Comparison of ENCODE assay signal across 27 cellular contexts in genomic region chr3:86562095-86562494, GRCh38.
A peak's percentile ranks its signal among the peaks of the same experiment; 100 is the strongest.
DNase-seq lines count a peak whose midpoint lies in the region; ATAC-seq, FAIRE-seq and TF ChIP-seq lines count a peak whose summit lies in the region.
"Had no signal": no experiment of that assay in that cellular context is flagged by ENCODE, and none has a peak within 500 bp of the region (broad histone marks: within the 10 kb centered on the region; RNA-seq: fewer than 3 reads in every experiment).

No MANE protein-coding gene starts in this region.

- no peak overlapping the region for H3T11ph ChIP-seq in H9 (ENCODE audit: low read length)

- H3F3A ChIP-seq in GM23338 (replicated peaks; ENCODE audit: low read depth): no peaks in the 10 kb centered on the region

- no peak overlapping the region for H2BK12ac ChIP-seq in H9 (ENCODE audit: insufficient read length, low read depth, low read length)
- no peak overlapping the region for H2BK12ac ChIP-seq in H1 (ENCODE audit: low read depth, low read length)

- no peaks in the 10 kb centered on the region for H3K79me2 ChIP-seq in GM23338 (replicated peaks; ENCODE audit: insufficient read depth)
- no peaks in the 10 kb centered on the region for H3K79me2 ChIP-seq in H9 (ENCODE audit: insufficient read depth, low read length)
- H3K79me2 ChIP-seq in H1 (ENCODE audit: control insufficient read depth in 1 of 2, insufficient read depth in 2 of 2, low read length in 2 of 2): no peaks in the 10 kb centered on the region

- H3K9ac ChIP-seq in H9 (ENCODE audit: extremely low read depth, insufficient read length, low read length): no peak overlapping the region
- no peak overlapping the region for H3K9ac ChIP-seq in H1 (replicated peaks in 1 of 4; ENCODE audit: extremely low read depth in 1 of 4, low read depth in 3 of 4, low read length in 3 of 4)
- no peak overlapping the region for H3K9ac ChIP-seq in iPS-20b (ENCODE audit: low read depth, low read length)
- H3K9ac ChIP-seq: SK-N-SH had no signal

- no peaks in the 10 kb centered on the region for H3K79me1 ChIP-seq in H9 (ENCODE audit: insufficient read depth, low read depth, low read length, poor library complexity, severe bottlenecking)
- no peaks in the 10 kb centered on the region for H3K79me1 ChIP-seq in H1 (ENCODE audit: low read depth, low read length)

- no peak overlapping the region for H2BK120ac ChIP-seq in H9 (ENCODE audit: low read depth, low read length, poor library complexity, severe bottlenecking)
- no peak overlapping the region for H2BK120ac ChIP-seq in H1 (replicated peaks; ENCODE audit: low read depth, low read length)

- WGBS in H9 (ENCODE audit: extremely low coverage, insufficient read length, low lambda C conversion rate): no CpG with 5 or more reads among the region's 1 CpG
- 12% methylated on average over 1 of the region's 1 CpG; no CpG with 5 or more reads in 1 of the 2 experiments for WGBS in H1 (ENCODE audit: extremely low coverage in 1 of 2, insufficient coverage in 1 of 2, insufficient read length in 1 of 2, insufficient replicate concordance in 2 of 2, low coverage in 1 of 2, low lambda C conversion rate in 2 of 2, missing lambda C conversion rate in 1 of 2), 2 experiments

- H4K20me1 ChIP-seq in GM23338 (replicated peaks; ENCODE audit: insufficient read depth) (no peaks in the 10 kb centered on the region), H9 (ENCODE audit: control insufficient read depth, insufficient read depth, insufficient read length) (no peaks in the 10 kb centered on the region), H1 (replicated peaks in 1 of 2; ENCODE audit: control insufficient read depth in 1 of 2, insufficient read depth in 2 of 2, low read length in 2 of 2) (no peaks in the 10 kb centered on the region)

- H3K27me3 ChIP-seq in GM23338 (ENCODE audit: insufficient read depth): no peaks in the 10 kb centered on the region
- no peaks in the 10 kb centered on the region for H3K27me3 ChIP-seq in H9 (ENCODE audit: insufficient read depth, low read length)
- no peaks in the 10 kb centered on the region for H3K27me3 ChIP-seq in H1 (replicated peaks in 1 of 4; ENCODE audit: control insufficient read depth in 3 of 4, extremely low read depth in 1 of 4, insufficient read depth in 3 of 4, low read length in 3 of 4)
- H3K27me3 ChIP-seq in iPS-20b (ENCODE audit: insufficient read depth, low read length): no peaks in the 10 kb centered on the region
- no peaks in the 10 kb centered on the region for H3K27me3 ChIP-seq in ascending aorta

- no peak for FAIRE-seq in H1 (lab: Jason Lieb, UNC)
- FAIRE-seq: GM12892, GM19239, K562 had no signal

- no peak overlapping the region for H3K18ac ChIP-seq in H9 (ENCODE audit: insufficient read length, low read depth, low read length)
- no peak overlapping the region; the same call in 1 of the 2 replicates for H3K18ac ChIP-seq in H1 (ENCODE audit: extremely low read depth, low read length)

- CTCF ChIA-PET in H1 (lab: Charles Lee; ENCODE audit: partially characterized antibody): interaction anchor here (0.5 to 2.2 kb wide), 16 partner anchors 16 to 1767 kb away, joined by 3 to 8 read pairs (median 4); no protein-coding TSS in a partner anchor

- no peaks in the 10 kb centered on the region for H3K9me2 ChIP-seq in GM23338 (ENCODE audit: insufficient read depth)
- H3K9me2 ChIP-seq: SK-N-SH had no signal

- H4K8ac ChIP-seq in H9 (replicated peaks; ENCODE audit: insufficient read length, low read depth, low read length) (no peak overlapping the region), H1 (ENCODE audit: extremely low read depth, insufficient read depth, low read length) (no peak overlapping the region)

- TF ChIP-seq POLR2A in H1 (IDR thresholded peaks at IDR 0.05; ENCODE audit: control extremely low read depth in 1 of 2, low read depth in 2 of 2, low read length in 2 of 2): no peak

- H3K23ac ChIP-seq in H9 (ENCODE audit: insufficient read length, low read depth, low read length) (no peak overlapping the region), H1 (ENCODE audit: insufficient read length) (no peak overlapping the region)

- ATAC-seq in GM23338: peak; percentile 87
- ATAC-seq: CD8-positive, alpha-beta T cell; HCT116; K562; PC-3 had no signal

- H3K36me3 ChIP-seq in GM23338 (ENCODE audit: insufficient read depth): no peaks in the 10 kb centered on the region
- no peaks in the 10 kb centered on the region for H3K36me3 ChIP-seq in H1 (ENCODE audit: control insufficient read depth in 2 of 4, insufficient read depth in 4 of 4, low read length in 3 of 4)
- H3K36me3 ChIP-seq in iPS-20b (ENCODE audit: insufficient read depth, low read depth, low read length): no peaks in the 10 kb centered on the region
- no peaks in the 10 kb centered on the region for H3K36me3 ChIP-seq in ascending aorta

- H3K27ac ChIP-seq in GM23338 (ENCODE audit: low read depth) (0 out of 2 replicates have a peak overlapping the region, but pooled peaks have one; percentile 20), H9 (ENCODE audit: insufficient read length, low read depth, low read length) (no peak overlapping the region), H1 (ENCODE audit: low read depth, low read length) (no peak overlapping the region), iPS-20b (ENCODE audit: low read length) (peak overlapping the region; percentile 30), ascending aorta (no peak overlapping the region)
- H3K27ac ChIP-seq: C4-2B had no signal

- no peak overlapping the region for H3K4me3 ChIP-seq in GM23338
- H3K4me3 ChIP-seq in H1 (ENCODE audit: extremely low read depth in 1 of 4, insufficient read depth in 2 of 4, low read depth in 3 of 4, low read length in 4 of 4): no peak overlapping the region
- H3K4me3 ChIP-seq in iPS-20b (ENCODE audit: low read length): peak overlapping the region; percentile 21; the same call in 1 of the 2 replicates
- no peak overlapping the region for H3K4me3 ChIP-seq in ascending aorta
- H3K4me3 ChIP-seq: K562 had no signal

- TF ChIP-seq CTCF in GM23338 (conservative IDR thresholded peaks at IDR 0.05; ENCODE audit: low read depth in 2 of 2) (no peak), H9 (conservative IDR thresholded peaks at IDR 0.05) (no peak), H1 (IDR thresholded peaks at IDR 0.05; ENCODE audit: control extremely low read depth in 1 of 3, insufficient read depth in 1 of 3, low read depth in 1 of 3, low read length in 3 of 3) (no peak), ascending aorta (IDR thresholded peaks at IDR 0.05) (no peak)

- H3K27me3 Mint-ChIP-seq in GM23338 (ENCODE audit: insufficient read depth, low read depth, poor library complexity) (no peaks in the 10 kb centered on the region), H9 (ENCODE audit: low read depth) (no peaks in the 10 kb centered on the region)
- H3K27me3 Mint-ChIP-seq: B cell had no signal

- H3K23me2 ChIP-seq in H9 (ENCODE audit: insufficient read length, low read depth, low read length, poor library complexity, severe bottlenecking): no peaks in the 10 kb centered on the region
- H3K23me2 ChIP-seq in H1 (ENCODE audit: low read depth, low read length): no peaks in the 10 kb centered on the region

- H2BK5ac ChIP-seq in H9 (ENCODE audit: insufficient read length, low read length): no peak overlapping the region
- H2BK5ac ChIP-seq in H1 (ENCODE audit: low read depth, low read length): no peak overlapping the region

- no peak overlapping the region for H2BK15ac ChIP-seq in H9 (ENCODE audit: low read depth, low read length)
- H2BK15ac ChIP-seq in H1 (ENCODE audit: low read length): no peak overlapping the region

- H3K4ac ChIP-seq in H9 (ENCODE audit: low read depth, low read length): no peak overlapping the region
- no peak overlapping the region for H3K4ac ChIP-seq in H1 (replicated peaks; ENCODE audit: insufficient read length, low read depth, low read length)

- intact Hi-C loops in ascending aorta (cut with DNase I): no loop called here

- H3K14ac ChIP-seq in H9 (ENCODE audit: insufficient read depth, low read length): no peak overlapping the region
- H3K14ac ChIP-seq in H1 (ENCODE audit: insufficient read length): no peak overlapping the region

- TF ChIP-seq EP300 in H1 (IDR thresholded peaks at IDR 0.05; ENCODE audit: borderline replicate concordance in 1 of 2, low read depth in 2 of 2, low read length in 2 of 2): no peak

- no peaks in the 10 kb centered on the region for H3K9me3 ChIP-seq in H9 (ENCODE audit: control insufficient read depth, low read depth, low read length)
- no peaks in the 10 kb centered on the region for H3K9me3 ChIP-seq in H1 (ENCODE audit: insufficient read depth in 2 of 2, low read depth in 1 of 2, low read length in 1 of 2)
- no peaks in the 10 kb centered on the region for H3K9me3 ChIP-seq in iPS-20b (ENCODE audit: insufficient read depth, low read depth, low read length)
- H3K9me3 ChIP-seq in ascending aorta: no peaks in the 10 kb centered on the region
- H3K9me3 ChIP-seq: Caco-2, SK-N-SH had no signal

- DNase-seq in GM23338 (ENCODE audit: low spot score) (peak; percentile 26), H9 (no peak), H1 (ENCODE audit: low read depth in 1 of 2, low spot score in 2 of 2) (no peak), MV-4-11 (lab: John Stamatoyannopoulos, UW) (no peak), ascending aorta (ENCODE audit: low spot score in 2 of 2) (no peak)
- DNase-seq in activated CD4-positive, CD25-positive, alpha-beta regulatory T cell (lab: John Stamatoyannopoulos, UW): no peak
- DNase-seq: Caco-2; CD8-positive, alpha-beta T cell; DND-41; Kasumi-1; NCI-H1105; NCI-H1436 treated with DMSO at 0.1 percent for 48 hours; NCI-H1930; NCI-H2227 treated with DMSO at 0.1 percent for 48 hours; NCI-H748 treated with DMSO at 0.1 percent for 48 hours; NK-92 treated with Interleukin-12 subunit alpha and Interleukin-12 subunit beta, amount 100 ng/mL, for 24 hours; PC-3; SK-N-SH; SW 1271 had no signal

- no peak for TF ChIP-seq RAD21 in H1 (IDR thresholded peaks at IDR 0.05 in 1 of 2, conservative IDR thresholded peaks at IDR 0.05 in 1 of 2; ENCODE audit: low read depth in 2 of 2, low read length in 2 of 2)

- H3K9me3 Mint-ChIP-seq in GM23338 (no peaks in the 10 kb centered on the region; the same call in 2 of the 3 replicates), H9 (no peaks in the 10 kb centered on the region; a peak in 1 of 5 replicates)
- H3K9me3 Mint-ChIP-seq: T-helper 1 cell treated with Interleukin-12 subunit alpha and Interleukin-12 subunit beta and Interleukin-4 antibody, amounts not matched to agents 30 μg/mL and 1 μg/mL, for 36 hours had no signal

- H3K4me2 ChIP-seq in GM23338 (peak overlapping the region; percentile 37; the same call in 1 of the 2 replicates), H9 (ENCODE audit: insufficient read depth, insufficient read length, low read length) (no peak overlapping the region), H1 (ENCODE audit: insufficient read depth in 1 of 2, low read depth in 2 of 2, low read length in 2 of 2) (peak overlapping the region; percentile 2 to 10; a peak in 1 of 4 replicates)
- H3K4me2 ChIP-seq: SK-N-SH had no signal

- POLR2A ChIA-PET in H1 (lab: Charles Lee; ENCODE audit: partially characterized antibody): interaction anchor here (0.6 kb wide), 1 partner anchor 130 kb away, joined by 3 read pairs; no protein-coding TSS in a partner anchor

- H2AFZ ChIP-seq in GM23338 (no peak overlapping the region), H9 (ENCODE audit: low read length) (no peak overlapping the region), H1 (ENCODE audit: low read length) (no peak overlapping the region)

- no peaks in the 10 kb centered on the region; the same call in 2 of the 3 replicates for H3K36me3 Mint-ChIP-seq in GM23338 (ENCODE audit: low read depth)
- H3K36me3 Mint-ChIP-seq in H9 (ENCODE audit: insufficient read depth in 1 of 3, low read depth in 3 of 3): peaks cover 0 to 9% (median 2%) of the 10 kb centered on the region in 3 experiments; a peak in 1 of 7 replicates
- H3K36me3 Mint-ChIP-seq: CD8-positive, alpha-beta T cell had no signal

- H3K27ac Mint-ChIP-seq in GM23338 (peak overlapping the region; percentile 71), H9 (peak overlapping the region; percentile 12 to 67 (median 29); a peak in 4 of 7 replicates)
- H3K27ac Mint-ChIP-seq: B cell; CD8-positive, alpha-beta T cell; T-helper 1 cell treated with Interleukin-12 subunit alpha and Interleukin-12 subunit beta and Interleukin-4 antibody, amounts not matched to agents 30 μg/mL and 1 μg/mL, for 36 hours had no signal

- H3K4me1 Mint-ChIP-seq in GM23338 (peaks cover 20% of the 10 kb centered on the region), H9 (peaks cover 17 to 21% of the 10 kb centered on the region in 2 experiments)
- H3K4me1 Mint-ChIP-seq: B cell had no signal

- H4K91ac ChIP-seq in H9 (ENCODE audit: insufficient read length, low read depth, low read length): no peak overlapping the region
- H4K91ac ChIP-seq in H1 (replicated peaks; ENCODE audit: insufficient read length, low read length): no peak overlapping the region

- no peak overlapping the region for H2AK5ac ChIP-seq in H9 (ENCODE audit: insufficient read length, low read length)
- H2AK5ac ChIP-seq in H1 (ENCODE audit: low read depth, low read length): no peak overlapping the region

- no peak overlapping the region for H4K5ac ChIP-seq in H9 (ENCODE audit: insufficient read length, low read depth, low read length)
- H4K5ac ChIP-seq in H1 (ENCODE audit: insufficient read length, low read depth, low read length): peak overlapping the region; percentile 78

- peaks cover 10% of the 10 kb centered on the region for H3K4me1 ChIP-seq in GM23338 (ENCODE audit: insufficient read depth)
- no peaks in the 10 kb centered on the region for H3K4me1 ChIP-seq in H9 (ENCODE audit: insufficient read depth, low read length)
- H3K4me1 ChIP-seq in H1 (replicated peaks in 1 of 4; ENCODE audit: control insufficient read depth in 3 of 4, insufficient read depth in 4 of 4, low read length in 3 of 4): peaks cover 0 to 5% (median 4%) of the 10 kb centered on the region in 4 experiments; a peak in 4 of 7 replicates
- peaks cover 9% of the 10 kb centered on the region; the same call in 1 of the 2 replicates for H3K4me1 ChIP-seq in iPS-20b (ENCODE audit: insufficient read depth, low read length)
- H3K4me1 ChIP-seq in ascending aorta: no peaks in the 10 kb centered on the region
- H3K4me1 ChIP-seq: Caco-2 had no signal

- H2BK20ac ChIP-seq in H9 (ENCODE audit: low read depth, low read length, poor library complexity, severe bottlenecking) (no peak overlapping the region), H1 (ENCODE audit: low read length) (0 out of 2 replicates have a peak overlapping the region, but pooled peaks have one; percentile 6)

- H3K4me3 Mint-ChIP-seq in GM23338 (0 out of 3 replicates have a peak overlapping the region, but pooled peaks have one; percentile 4), H9 (no peak overlapping the region; a peak in 1 of 5 replicates)
- H3K4me3 Mint-ChIP-seq: B cell; CD8-positive, alpha-beta T cell; T-helper 1 cell treated with Interleukin-12 subunit alpha and Interleukin-12 subunit beta and Interleukin-4 antibody, amounts not matched to agents 30 μg/mL and 1 μg/mL, for 36 hours had no signal

- H3K56ac ChIP-seq in H9 (ENCODE audit: insufficient read length, low read depth, low read length) (no peak overlapping the region), H1 (replicated peaks; ENCODE audit: insufficient read length, low read depth, low read length) (no peak overlapping the region)

Comparison
In these comparisons a context has a peak if more than half of its experiments do, and no peak if none do; other contexts are left out.
1. H3K27ac ChIP-seq: peak in GM23338 (single experiment) and iPS-20b (single experiment); none in H9 (single experiment), H1 (single experiment) and ascending aorta (0 of 2).